27 cellular contexts compared by ENCODE assay signal in the genomic region with DNA sequence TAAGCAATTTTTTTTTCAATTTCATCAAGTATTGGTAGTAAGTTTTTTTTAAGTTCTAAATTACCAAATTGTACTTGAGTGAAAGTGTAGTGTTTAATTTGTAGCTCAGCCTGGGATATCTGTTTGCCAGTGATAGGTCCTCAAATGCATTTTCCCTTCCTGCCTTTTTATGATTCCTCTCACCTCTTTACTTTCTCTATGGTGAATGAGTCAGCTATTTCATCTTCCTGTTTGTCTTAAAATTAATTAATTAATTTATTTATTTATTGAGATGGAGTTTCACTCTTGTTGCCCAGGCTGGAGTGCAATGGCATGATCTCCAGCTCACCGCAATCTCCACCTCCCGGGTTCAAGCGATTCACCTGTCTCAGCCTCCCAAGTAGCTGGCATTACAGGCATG.
"Had no signal": no experiment of that assay in that cellular context is flagged by ENCODE, and none has a peak within 500 bp of the region (broad histone marks: within the 10 kb centered on the region; RNA-seq: fewer than 3 reads in every experiment).

No MANE protein-coding gene starts in this region.

- H3K27me3 ChIP-seq: ascending aorta, body of pancreas had no signal

- ATAC-seq: activated CD8-positive, alpha-beta T cell treated with anti-CD3 and anti-CD28 coated beads, Interleukin-2, amount 10 ng/mL, durations not matched to agents 7 days and 5 days; activated naive CD4-positive, alpha-beta T cell treated with anti-CD3 and anti-CD28 coated beads, Interleukin-2, amount 50 U/mL, for 72 hours; activated naive CD8-positive, alpha-beta T cell treated with anti-CD3 and anti-CD28 coated beads, Interleukin-2, amount 50 U/mL, for 24 hours; body of pancreas; WTC11 had no signal

- H3K4me3 ChIP-seq: ascending aorta, body of pancreas, coronary artery, SK-N-MC had no signal

- DNase-seq: activated CD4-positive, alpha-beta T cell treated with anti-CD3 and anti-CD28 coated beads for 48 hours; activated CD4-positive, alpha-beta T cell treated with anti-CD3 and anti-CD28 coated beads, Interleukin-2, amount 50 U/mL, for 4 hours; activated CD4-positive, CD25-positive, alpha-beta regulatory T cell treated with anti-CD3 and anti-CD28 coated beads, Interleukin-2, amount 50 U/mL, for 72 hours; activated CD8-positive, alpha-beta memory T cell treated with anti-CD3 and anti-CD28 coated beads, Interleukin-2, amount 50 U/mL, for 48 hours; activated CD8-positive, alpha-beta T cell treated with anti-CD3 and anti-CD28 coated beads, Interleukin-2, amount 10 ng/mL, durations not matched to agents 7 days and 5 days; activated effector memory CD4-positive, alpha-beta T cell treated with anti-CD3 and anti-CD28 coated beads, Interleukin-2, amount 50 U/mL, for 16 hours; activated naive CD4-positive, alpha-beta T cell treated with Interleukin-2 at 50 U/mL for 16 hours; activated naive CD8-positive, alpha-beta T cell treated with anti-CD3 and anti-CD28 coated beads, Interleukin-2, amount 50 U/mL, for 24 hours; activated T-cell treated with anti-CD3 and anti-CD28 coated beads, Interleukin-2, amount 50 U/mL, for 1 hour; amniotic stem cell; body of pancreas; central memory CD4-positive, alpha-beta T cell; MM.1S; NCI-H146; NCI-H187 treated with DMSO at 0.1 percent for 48 hours; NCI-H2107; NCI-H2171 treated with DMSO at 0.1 percent for 48 hours; NCI-H345; NCI-H524; T-helper 1 cell had no signal

- FAIRE-seq: bronchial epithelial cell, RCC 7860 had no signal

- H3K27ac ChIP-seq: ascending aorta, body of pancreas, coronary artery, SK-N-MC had no signal

- H3K9me3 ChIP-seq: ascending aorta, body of pancreas had no signal
